25 cellular contexts compared by ENCODE assay signal in the genomic region with DNA sequence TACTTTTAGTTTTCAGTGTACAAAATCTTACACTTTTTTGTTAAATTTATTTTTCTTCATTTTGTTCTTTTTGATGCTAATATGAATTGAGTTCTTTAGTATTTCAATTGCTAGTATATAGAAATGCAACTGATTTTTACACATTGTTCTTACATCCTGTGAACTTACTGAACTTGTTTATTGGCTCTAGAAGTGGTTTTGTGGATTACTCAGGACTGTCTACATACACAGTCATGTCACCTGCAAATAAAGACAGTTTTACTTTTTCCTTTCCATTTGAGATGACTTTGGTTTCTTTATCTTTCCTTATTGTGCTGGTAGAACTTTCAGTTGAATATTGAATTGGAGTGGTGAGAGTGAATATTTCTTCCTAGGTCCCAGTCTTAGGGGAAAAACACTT. TPM values are rescaled to one million over a fixed set of nuclear protein-coding genes. Genes with fewer than 3 reads are reported as not detected.
DNase-seq lines count a peak whose midpoint lies in the region; ATAC-seq, FAIRE-seq and TF ChIP-seq lines count a peak whose summit lies in the region.
"Had no signal": no experiment of that assay in that cellular context is flagged by ENCODE, and none has a peak within 500 bp of the region (broad histone marks: within the 10 kb centered on the region; RNA-seq: fewer than 3 reads in every experiment).

No MANE protein-coding gene starts in this region.

- H3K27me3 ChIP-seq in OCI-LY3 (ENCODE audit: low read depth, low read length) (no peaks in the 10 kb centered on the region), bronchial epithelial cell (ENCODE audit: control insufficient read depth, insufficient read depth, low read length) (no peaks in the 10 kb centered on the region)
- H3K27me3 ChIP-seq: BE2C, BLaER1 had no signal

- ATAC-seq in HG03571 (IDR thresholded peaks at IDR 0.05; ENCODE audit: unreplicated experiment) = no peak
- ATAC-seq in GM21786 (IDR thresholded peaks at IDR 0.05; ENCODE audit: unreplicated experiment) = no peak

- DNase-seq in bronchial epithelial cell (ENCODE audit: low read depth) (peak; percentile 4), NCI-H526 treated with DMSO at 0.1 percent for 48 hours (lab: John Stamatoyannopoulos, UW) (no peak)
- DNase-seq: 8988T; ACHN; BE2C; C1 segment of cervical spinal cord; CD4-positive, alpha-beta memory T cell; CD4-positive, CD25-positive, alpha-beta regulatory T cell; CD8-positive, alpha-beta memory T cell; COR-L47; DMS 273 treated with DMSO at 0.1 percent for 48 hours; DMS153; DMS53; DMS79; DND-41; EL; GF-D8 had no signal

- no peaks in the 10 kb centered on the region for H4K20me1 ChIP-seq in OCI-LY3 (ENCODE audit: insufficient read depth, low read length)
- H4K20me1 ChIP-seq: BLaER1 had no signal

- H3K36me3 ChIP-seq in OCI-LY3 (replicated peaks; ENCODE audit: low read depth, low read length) = no peaks in the 10 kb centered on the region
- no peaks in the 10 kb centered on the region for H3K36me3 ChIP-seq in bronchial epithelial cell (ENCODE audit: control insufficient read depth, insufficient read depth, low read length)
- H3K36me3 ChIP-seq: BE2C, BLaER1 had no signal

- 0 out of 2 replicates have a peak overlapping the region, but pooled peaks have one; percentile 5 for H2AFZ ChIP-seq in OCI-LY3 (ENCODE audit: low read depth, low read length)

- no peak overlapping the region for H3K27ac ChIP-seq in OCI-LY3 (ENCODE audit: low read length)
- H3K27ac ChIP-seq: BLaER1 had no signal

- H3K9ac ChIP-seq in OCI-LY3 (ENCODE audit: low read length) = no peak overlapping the region
- H3K9ac ChIP-seq: BLaER1 had no signal

- no peak overlapping the region for H3K4me2 ChIP-seq in OCI-LY3 (ENCODE audit: low read length)
- H3K4me2 ChIP-seq: BLaER1 had no signal

- H3K9me3 ChIP-seq in OCI-LY3 (ENCODE audit: insufficient read depth, low read length) = peaks cover 7% of the 10 kb centered on the region; the same call in 1 of the 2 replicates
- H3K9me3 ChIP-seq: BE2C had no signal

- H3K4me3 ChIP-seq in OCI-LY3 (ENCODE audit: low read length) = no peak overlapping the region
- no peak overlapping the region for H3K4me3 ChIP-seq in bronchial epithelial cell (ENCODE audit: low read depth, low read length)
- H3K4me3 ChIP-seq: BLaER1 had no signal

- TF ChIP-seq CTCF in OCI-LY3 (IDR thresholded peaks at IDR 0.05; ENCODE audit: low read depth, low read length) = no peak
- no peak for TF ChIP-seq CTCF in bronchial epithelial cell (IDR thresholded peaks at IDR 0.05; ENCODE audit: insufficient read depth, low read length, severe bottlenecking)

- no peak for FAIRE-seq in bronchial epithelial cell (lab: Jason Lieb, UNC)
- FAIRE-seq: GM12891, GM19239 had no signal

- H3K4me1 ChIP-seq in OCI-LY3 (ENCODE audit: low read length) = peaks cover 13% of the 10 kb centered on the region
- H3K4me1 ChIP-seq: BE2C, BLaER1 had no signal

- no peaks in the 10 kb centered on the region for H3K79me2 ChIP-seq in OCI-LY3 (ENCODE audit: low read length)

RNA-seq across cellular contexts. Expression of a gene that starts 40.8 kb away (rescaled TPM):
- 0.79 TPM in 1 of 2 replicates, not detected in the other for total RNA-seq in bronchial epithelial cell
- total RNA-seq: A673; CD4-positive, alpha-beta memory T cell; CD4-positive, CD25-positive, alpha-beta regulatory T cell; CD8-positive, alpha-beta memory T cell; G401 had no signal
